27 cellular contexts compared by ENCODE assay signal in the genomic region with DNA sequence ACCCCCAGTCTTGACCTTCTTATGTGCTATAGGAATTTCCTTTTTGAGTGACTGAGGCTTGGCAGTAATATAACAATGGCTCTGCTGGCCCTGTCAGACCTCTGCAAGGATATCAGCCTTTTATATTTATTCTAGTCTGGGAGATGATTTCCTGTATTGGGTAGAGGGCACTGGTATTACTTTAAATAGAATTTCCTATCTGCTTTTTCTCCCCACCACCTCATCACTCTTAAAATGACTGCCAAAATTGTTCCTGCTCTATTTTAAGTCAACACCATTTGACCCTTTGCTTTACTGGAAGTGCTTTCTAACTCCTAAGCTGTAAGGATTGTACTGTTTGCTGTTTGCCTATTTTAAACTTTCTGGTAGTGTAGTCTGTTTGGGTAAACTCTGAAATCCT.
"Had no signal": no experiment of that assay in that cellular context is flagged by ENCODE, and none has a peak within 500 bp of the region (broad histone marks: within the 10 kb centered on the region; RNA-seq: fewer than 3 reads in every experiment).

No MANE protein-coding gene starts in this region.

- H3K36me3 ChIP-seq: breast epithelium, pancreas, tibial nerve had no signal

- H3K9me3 ChIP-seq: breast epithelium, pancreas, psoas muscle, tibial nerve had no signal

- H3K4me3 Mint-ChIP-seq: activated CD4-positive, alpha-beta memory T cell treated with anti-CD3 and anti-CD28 coated beads for 36 hours; activated CD4-positive, alpha-beta T cell treated with anti-CD3 and anti-CD28 coated beads, Interleukin-2, amount 10 ng/mL, durations not matched to agents 24 days and 14 days; activated naive CD8-positive, alpha-beta T cell treated with anti-CD3 and anti-CD28 coated beads, Interleukin-2, amount 50 U/mL, for 24 hours; activated T-cell treated with anti-CD3 and anti-CD28 coated beads, Interleukin-2, amount 50 U/mL, for 24 hours; naive B cell; nephron progenitor cell had no signal

- H3K27ac Mint-ChIP-seq: activated CD4-positive, alpha-beta memory T cell treated with anti-CD3 and anti-CD28 coated beads for 36 hours; activated CD4-positive, alpha-beta T cell treated with anti-CD3 and anti-CD28 coated beads, Interleukin-2, amount 10 ng/mL, durations not matched to agents 24 days and 14 days; activated naive CD8-positive, alpha-beta T cell treated with anti-CD3 and anti-CD28 coated beads, Interleukin-2, amount 50 U/mL, for 24 hours; activated T-cell treated with anti-CD3 and anti-CD28 coated beads, Interleukin-2, amount 50 U/mL, for 24 hours; naive B cell; nephron progenitor cell had no signal

- H3K4me3 ChIP-seq: breast epithelium, lung, pancreas, psoas muscle, tibial nerve had no signal

- H3K4me1 Mint-ChIP-seq: activated CD4-positive, alpha-beta T cell treated with anti-CD3 and anti-CD28 coated beads, Interleukin-2, amount 10 ng/mL, durations not matched to agents 24 days and 14 days; activated naive CD8-positive, alpha-beta T cell treated with anti-CD3 and anti-CD28 coated beads, Interleukin-2, amount 50 U/mL, for 24 hours; naive B cell; nephron progenitor cell had no signal

- H3K36me3 Mint-ChIP-seq: activated CD4-positive, alpha-beta memory T cell treated with anti-CD3 and anti-CD28 coated beads for 36 hours; naive B cell had no signal

- DNase-seq: activated CD4-positive, alpha-beta memory T cell treated with anti-CD3 and anti-CD28 coated beads for 36 hours; activated CD4-positive, alpha-beta T cell treated with anti-CD3 and anti-CD28 coated beads, Interleukin-2, amount 10 ng/mL, durations not matched to agents 24 days and 14 days; activated CD4-positive, CD25-positive, alpha-beta regulatory T cell treated with anti-CD3 and anti-CD28 coated beads, Interleukin-2, amount 50 U/mL, for 72 hours; activated CD8-positive, alpha-beta memory T cell treated with anti-CD3 and anti-CD28 coated beads, Interleukin-2, amount 50 U/mL, for 4 hours; activated gamma-delta T cell; activated naive CD4-positive, alpha-beta T cell treated with anti-CD3 and anti-CD28 coated beads, Interleukin-2, amount 50 U/mL, for 16 hours; activated naive CD8-positive, alpha-beta T cell treated with anti-CD3 and anti-CD28 coated beads, Interleukin-2, amount 50 U/mL, for 24 hours; activated T-cell treated with anti-CD3 and anti-CD28 coated beads, Interleukin-2, amount 50 U/mL, for 24 hours; amygdala; dermis blood vessel endothelial cell; effector memory CD4-positive, alpha-beta T cell; erythroblast; foreskin fibroblast; head of caudate nucleus; naive B cell; nephron progenitor cell; nucleus accumbens; pancreas; psoas muscle; stimulated activated CD4-positive, alpha-beta T cell treated with anti-CD3 and anti-CD28 coated beads, Interleukin-15, amount 100 ng/mL, for 24 hours; stimulated activated CD4-positive, alpha-beta T cell treated with anti-CD3 and anti-CD28 coated beads, Interleukin-2, amount 100 ng/mL, for 24 hours; stimulated activated naive CD4-positive, alpha-beta T cell; T-helper 2 cell had no signal

- H3K27me3 ChIP-seq: breast epithelium, pancreas, tibial nerve had no signal

- ATAC-seq: activated naive CD8-positive, alpha-beta T cell treated with anti-CD3 and anti-CD28 coated beads, Interleukin-2, amount 50 U/mL, for 24 hours; left lobe of liver; pancreas; psoas muscle had no signal

- H3K4me1 ChIP-seq: breast epithelium, pancreas, psoas muscle, tibial nerve had no signal

- H3K27ac ChIP-seq: breast epithelium, pancreas, psoas muscle, tibial nerve had no signal

- H3K9me3 Mint-ChIP-seq: activated CD4-positive, alpha-beta memory T cell treated with anti-CD3 and anti-CD28 coated beads for 36 hours; activated CD4-positive, alpha-beta T cell treated with anti-CD3 and anti-CD28 coated beads, Interleukin-2, amount 10 ng/mL, durations not matched to agents 24 days and 14 days; activated naive CD8-positive, alpha-beta T cell treated with anti-CD3 and anti-CD28 coated beads, Interleukin-2, amount 50 U/mL, for 24 hours; activated T-cell treated with anti-CD3 and anti-CD28 coated beads, Interleukin-2, amount 50 U/mL, for 24 hours; naive B cell; nephron progenitor cell had no signal

- H3K27me3 Mint-ChIP-seq: activated CD4-positive, alpha-beta memory T cell treated with anti-CD3 and anti-CD28 coated beads for 36 hours; activated CD4-positive, alpha-beta T cell treated with anti-CD3 and anti-CD28 coated beads, Interleukin-2, amount 10 ng/mL, durations not matched to agents 24 days and 14 days; activated naive CD8-positive, alpha-beta T cell treated with anti-CD3 and anti-CD28 coated beads, Interleukin-2, amount 50 U/mL, for 24 hours; activated T-cell treated with anti-CD3 and anti-CD28 coated beads, Interleukin-2, amount 50 U/mL, for 24 hours; naive B cell had no signal
